In the genomic region with DNA sequence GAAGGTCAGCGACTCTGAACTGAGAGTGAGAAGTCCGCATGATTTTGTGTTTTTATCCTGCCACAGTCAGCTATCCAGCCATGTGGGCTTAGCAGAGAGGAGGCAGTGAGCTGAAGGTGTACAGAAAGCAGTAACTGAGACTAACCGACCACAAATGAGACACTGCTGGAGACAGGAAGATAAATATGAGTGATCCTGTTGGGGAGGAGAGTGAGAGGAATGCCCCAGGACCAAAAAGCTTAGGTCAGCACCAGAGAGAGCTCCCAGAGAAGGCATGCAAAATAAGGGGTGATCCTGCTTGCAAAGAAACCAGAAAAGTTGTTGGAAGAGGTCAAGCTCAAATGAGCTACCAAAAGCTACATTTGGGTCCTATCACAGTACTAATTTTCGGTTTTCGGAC, we compare ENCODE assay signal across 15 cellular contexts.
DNase-seq lines count a peak whose midpoint lies in the region; ATAC-seq and TF ChIP-seq lines count a peak whose summit lies in the region.
"Had no signal": no experiment of that assay in that cellular context is flagged by ENCODE, and none has a peak within 500 bp of the region (broad histone marks: within the 10 kb centered on the region; RNA-seq: fewer than 3 reads in every experiment).

No MANE protein-coding gene starts in this region.

- ATAC-seq in HG03565 (IDR thresholded peaks at IDR 0.05; ENCODE audit: unreplicated experiment) = no peak
- ATAC-seq: left cardiac atrium had no signal

- H3K4me1 Mint-ChIP-seq in HFFc6 (ENCODE audit: low read depth) = peaks cover 17% of the 10 kb centered on the region

- DNase-seq in Daoy (ENCODE audit: low read depth) (peak; percentile 66), HFFc6 (peak; percentile 16), amniotic epithelial cell (ENCODE audit: low read depth) (peak; percentile 61), kidney tubule cell (ENCODE audit: low spot score) (peak; percentile 35), NCI-H2081 (lab: John Stamatoyannopoulos, UW) (no peak), NCI-H187 treated with DMSO at 0.1 percent for 48 hours (lab: John Stamatoyannopoulos, UW) (no peak)
- DNase-seq: activated CD8-positive, alpha-beta memory T cell treated with anti-CD3 and anti-CD28 coated beads, Interleukin-2, amount 50 U/mL, for 4 hours; activated naive CD4-positive, alpha-beta T cell treated with anti-CD3 and anti-CD28 coated beads, Interleukin-2, amount 50 U/mL, for 16 hours; hippocampal formation; KBM-7; left cardiac atrium; NCI-H1105; ovary had no signal

- no peak overlapping the region for H3K27ac Mint-ChIP-seq in HFFc6
- H3K27ac Mint-ChIP-seq: T-helper 1 cell treated with Interleukin-12 subunit alpha and Interleukin-12 subunit beta and Interleukin-4 antibody, amounts not matched to agents 30 μg/mL and 1 μg/mL, for 36 hours had no signal

- no peak overlapping the region for H3K4me3 Mint-ChIP-seq in HFFc6
- H3K4me3 Mint-ChIP-seq: T-helper 1 cell treated with Interleukin-12 subunit alpha and Interleukin-12 subunit beta and Interleukin-4 antibody, amounts not matched to agents 30 μg/mL and 1 μg/mL, for 36 hours had no signal

- TF ChIP-seq CTCF in HFFc6 (IDR thresholded peaks at IDR 0.05) = no peak

- H3K9me3 Mint-ChIP-seq in HFFc6 = no peaks in the 10 kb centered on the region
- H3K9me3 Mint-ChIP-seq: T-helper 1 cell treated with Interleukin-12 subunit alpha and Interleukin-12 subunit beta and Interleukin-4 antibody, amounts not matched to agents 30 μg/mL and 1 μg/mL, for 36 hours had no signal

- H3K27me3 Mint-ChIP-seq in HFFc6 (ENCODE audit: insufficient read depth) = peaks cover 5% of the 10 kb centered on the region; the same call in 1 of the 2 replicates

- H3K36me3 Mint-ChIP-seq in HFFc6 (ENCODE audit: low read depth) = 0 out of 2 replicates have a peak, but pooled peaks cover 5% of the 10 kb centered on the region

Comparison
In these comparisons a context has a peak if more than half of its experiments do, and no peak if none do; other contexts are left out.
1. DNase-seq: peak in Daoy (single experiment), HFFc6 (single experiment), amniotic epithelial cell (single experiment) and kidney tubule cell (single experiment); none in NCI-H2081 (0 of 2) and NCI-H187 treated with DMSO at 0.1 percent for 48 hours (single experiment).